Comparison of ENCODE assay signal across 9 cellular contexts in genomic region chr14:101235042-101235871, GRCh38.
DNase-seq lines count a peak whose midpoint lies in the region; ATAC-seq and TF ChIP-seq lines count a peak whose summit lies in the region.
"Had no signal": no experiment of that assay in that cellular context is flagged by ENCODE, and none has a peak within 500 bp of the region (broad histone marks: within the 10 kb centered on the region; RNA-seq: fewer than 3 reads in every experiment).

No MANE protein-coding gene starts in this region.

- H3K4me1 Mint-ChIP-seq in CD4-positive, alpha-beta memory T cell: peaks cover 0 to 2% (median 0%) of the 10 kb centered on the region in 4 donors

- H3K9me3 ChIP-seq in CD4-positive, alpha-beta memory T cell (ENCODE audit: control insufficient read depth in 1 of 2, low read length in 2 of 2): no peaks in the 10 kb centered on the region

- POLR2A ChIA-PET in CD4-positive, alpha-beta memory T cell (lab: Charles Lee; ENCODE audit: partially characterized antibody): no interaction called here

- H3K27me3 ChIP-seq in CD4-positive, alpha-beta memory T cell (ENCODE audit: insufficient read depth, low read length): no peaks in the 10 kb centered on the region

- no peak overlapping the region for H3K27ac Mint-ChIP-seq in CD4-positive, alpha-beta memory T cell
- H3K27ac Mint-ChIP-seq: stimulated activated naive CD8-positive, alpha-beta T cell treated with anti-CD3 and anti-CD28 coated beads, Interleukin-15, Interleukin-2, amounts not matched to agents 100 ng/mL and 50 ng/mL, for 24 hours had no signal

- no peaks in the 10 kb centered on the region for H3K36me3 Mint-ChIP-seq in CD4-positive, alpha-beta memory T cell

- DNase-seq in NOMO-1 (lab: John Stamatoyannopoulos, UW; ENCODE audit: unreplicated experiment in 2 of 2): peak; percentile 13 to 24
- no peak for DNase-seq in NOMO-1 treated with dmso at 0.1 percent for 144 hours (lab: John Stamatoyannopoulos, UW; ENCODE audit: unreplicated experiment)
- DNase-seq in activated CD4-positive, alpha-beta T cell treated with anti-CD3 and anti-CD28 coated beads, Interleukin-2, amount 50 U/mL, for 48 hours: peak; percentile 52 to 56
- peak; percentile 75 for DNase-seq in Right ventricle myocardium superior
- DNase-seq in retina: peak; percentile 86
- no peak for DNase-seq in CD4-positive, alpha-beta memory T cell

- peak; percentile 89 for TF ChIP-seq CTCF in LNCAP (IDR thresholded peaks at IDR 0.05)

- CTCF ChIA-PET in CD4-positive, alpha-beta memory T cell (lab: Charles Lee; ENCODE audit: partially characterized antibody): no interaction called here

- H3K9me3 Mint-ChIP-seq in CD4-positive, alpha-beta memory T cell: no peaks in the 10 kb centered on the region
- H3K9me3 Mint-ChIP-seq: stimulated activated naive CD8-positive, alpha-beta T cell treated with anti-CD3 and anti-CD28 coated beads, Interleukin-15, Interleukin-2, amounts not matched to agents 100 ng/mL and 50 ng/mL, for 24 hours had no signal

- no peak overlapping the region for H3K27ac ChIP-seq in CD4-positive, alpha-beta memory T cell (ENCODE audit: low read depth, low read length)

- peak; percentile 68 for ATAC-seq in Right ventricle myocardium superior (ENCODE audit: poor library complexity)
- no peak for ATAC-seq in HG03097 (IDR thresholded peaks at IDR 0.05; ENCODE audit: low FRiP score, unreplicated experiment)

- intact Hi-C loops in Right ventricle myocardium superior (cut with DNase I): no loop called here
- intact Hi-C loops in CD4-positive, alpha-beta memory T cell (cut with micrococcal nuclease): no loop called here

- no peak overlapping the region for H3K4me3 Mint-ChIP-seq in CD4-positive, alpha-beta memory T cell
- H3K4me3 Mint-ChIP-seq: stimulated activated naive CD8-positive, alpha-beta T cell treated with anti-CD3 and anti-CD28 coated beads, Interleukin-15, Interleukin-2, amounts not matched to agents 100 ng/mL and 50 ng/mL, for 24 hours had no signal

- peaks cover 2 to 10% of the 10 kb centered on the region in 2 donors for H3K27me3 Mint-ChIP-seq in CD4-positive, alpha-beta memory T cell
- H3K27me3 Mint-ChIP-seq: stimulated activated naive CD8-positive, alpha-beta T cell treated with anti-CD3 and anti-CD28 coated beads, Interleukin-15, Interleukin-2, amounts not matched to agents 100 ng/mL and 50 ng/mL, for 24 hours had no signal

- H3K36me3 ChIP-seq in CD4-positive, alpha-beta memory T cell (ENCODE audit: insufficient read depth, low read length): no peaks in the 10 kb centered on the region

- H3K4me3 ChIP-seq in CD4-positive, alpha-beta memory T cell (ENCODE audit: low read length in 2 of 2): no peak overlapping the region

- no peaks in the 10 kb centered on the region for H3K4me1 ChIP-seq in CD4-positive, alpha-beta memory T cell (ENCODE audit: insufficient read depth, low read length)

Comparison
In these comparisons a context has a peak if more than half of its experiments do, and no peak if none do; other contexts are left out.
1. DNase-seq: peak in NOMO-1 (2 of 2), activated CD4-positive, alpha-beta T cell treated with anti-CD3 and anti-CD28 coated beads, Interleukin-2, amount 50 U/mL, for 48 hours (2 of 2), Right ventricle myocardium superior (single experiment) and retina (single experiment); none in NOMO-1 treated with dmso at 0.1 percent for 144 hours (single experiment) and CD4-positive, alpha-beta memory T cell (0 of 5).